Comparison of ENCODE assay signal across 8 cellular contexts in the genomic region with DNA sequence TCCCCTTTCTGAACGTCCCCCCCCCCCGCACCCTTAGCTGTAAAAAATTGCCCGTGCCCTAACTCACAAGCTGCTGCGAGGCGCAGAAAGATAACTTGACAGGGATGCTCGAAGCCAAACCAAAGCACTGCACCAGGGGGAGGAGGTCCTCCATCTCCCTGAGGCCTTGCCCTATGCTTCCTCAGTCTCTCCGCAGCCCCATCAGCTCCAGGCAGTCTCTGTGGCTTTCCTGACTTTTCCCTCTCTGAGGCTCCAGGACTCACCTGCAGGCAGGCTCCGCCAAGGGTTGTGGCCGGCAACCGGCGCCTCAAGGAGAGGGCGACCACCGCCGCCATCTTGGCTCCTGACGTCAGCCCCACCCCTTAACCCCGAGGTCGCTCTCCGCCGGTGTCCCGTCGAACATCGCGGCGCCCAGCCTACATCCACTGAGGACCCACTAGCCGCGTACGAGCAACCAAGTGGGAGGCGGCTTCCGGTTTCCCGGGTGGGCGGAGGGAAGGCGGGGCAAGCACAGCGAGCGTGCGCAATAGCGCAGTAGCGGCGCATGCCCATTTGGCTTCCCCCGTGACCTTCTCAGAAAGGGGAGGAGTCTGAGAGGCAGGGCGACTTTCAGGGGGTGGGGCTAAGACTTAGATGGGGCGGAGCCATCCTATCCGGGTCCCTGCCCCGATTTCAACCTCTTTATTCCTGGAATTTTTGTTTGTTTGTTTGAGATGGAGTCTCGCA. TPM values are rescaled to one million over a fixed set of nuclear protein-coding genes. Genes with fewer than 3 reads are reported as not detected.
DNase-seq lines count a peak whose midpoint lies in the region; ATAC-seq, FAIRE-seq and TF ChIP-seq lines count a peak whose summit lies in the region.

Gene SDHB (minus strand): TSS at position 348 of the 726 bp plus-strand sequence. CDS start 13 bp downstream, at position 335.

- H3K9me3 ChIP-seq in adrenal gland (replicated peaks in 1 of 3): no peaks in the 10 kb centered on the region
- peaks cover 2% of the 10 kb centered on the region for H3K9me3 ChIP-seq in trophoblast cell (ENCODE audit: insufficient read depth, low read depth, low read length)
- H3K9me3 ChIP-seq in transverse colon: no peaks in the 10 kb centered on the region

- DNase-seq in GM12892 (ENCODE audit: insufficient read length) (peak; percentile 97), NCI-H146 (lab: John Stamatoyannopoulos, UW) (peak; percentile 96), T-helper 1 cell (peak; percentile 96 to 98 (median 97)), adrenal gland (peak; percentile 98 to 99 (median 99)), cardiac septum (ENCODE audit: low spot score) (peak; percentile 100), trophoblast cell (peak; percentile 97 to 99), transverse colon (peak; percentile 99)

- H3K27me3 ChIP-seq in adrenal gland: no peaks in the 10 kb centered on the region
- no peaks in the 10 kb centered on the region for H3K27me3 ChIP-seq in trophoblast cell (ENCODE audit: insufficient read depth, low read length)
- no peaks in the 10 kb centered on the region for H3K27me3 ChIP-seq in transverse colon

- peak within 1 kb of the TSS; percentile 55 for H2AK5ac ChIP-seq in trophoblast cell (ENCODE audit: low read length)

- H4K12ac ChIP-seq in trophoblast cell (ENCODE audit: low read depth, low read length): peak within 1 kb of the TSS; percentile 78

- H3K18ac ChIP-seq in trophoblast cell (ENCODE audit: low read length): peak within 1 kb of the TSS; percentile 82

- H3K4me3 ChIP-seq in adrenal gland (peak within 1 kb of the TSS; percentile 56 to 79 (median 62)), trophoblast cell (ENCODE audit: low read depth, low read length) (peak within 1 kb of the TSS; percentile 90), transverse colon (peak within 1 kb of the TSS; percentile 46 to 96 (median 61))

- peak; percentile 85 for TF ChIP-seq POLR2A in GM12892 (IDR thresholded peaks at IDR 0.05; ENCODE audit: low read depth, low read length)
- peak; percentile 89 to 99 for TF ChIP-seq POLR2A in adrenal gland (IDR thresholded peaks at IDR 0.05)
- TF ChIP-seq POLR2A in transverse colon (IDR thresholded peaks at IDR 0.05): peak; percentile 96

- H3K4me2 ChIP-seq in trophoblast cell (ENCODE audit: low read length): peak within 1 kb of the TSS; percentile 100

- H2BK5ac ChIP-seq in trophoblast cell (ENCODE audit: low read depth, low read length, poor library complexity): peak within 1 kb of the TSS; percentile 67

- peak within 1 kb of the TSS; percentile 70 for H2BK120ac ChIP-seq in trophoblast cell (ENCODE audit: insufficient read depth, low read length, poor library complexity)

- peaks cover 7% of the 10 kb centered on the region for H3K79me2 ChIP-seq in trophoblast cell (ENCODE audit: control insufficient read depth, insufficient read depth, low read length, poor library complexity)

- no peak for TF ChIP-seq CTCF in adrenal gland (IDR thresholded peaks at IDR 0.05)
- TF ChIP-seq CTCF in transverse colon (IDR thresholded peaks at IDR 0.05): no peak

- H3K4me1 ChIP-seq in adrenal gland (replicated peaks in 1 of 2): peaks cover 11 to 14% of the 10 kb centered on the region in 2 donors
- H3K4me1 ChIP-seq in trophoblast cell (ENCODE audit: control insufficient read depth in 1 of 2, insufficient read depth in 2 of 2, low read length in 2 of 2): peaks cover 0 to 7% of the 10 kb centered on the region in 2 experiments
- peaks cover 8 to 30% (median 15%) of the 10 kb centered on the region in 4 donors for H3K4me1 ChIP-seq in transverse colon

- no peak within 1 kb of the TSS for H2BK12ac ChIP-seq in trophoblast cell (ENCODE audit: low read length)

- H3K36me3 ChIP-seq in adrenal gland (replicated peaks in 1 of 2): peaks cover 0 to 15% of the 10 kb centered on the region in 2 donors
- H3K36me3 ChIP-seq in trophoblast cell (ENCODE audit: control insufficient read depth in 1 of 2, insufficient read depth in 2 of 2, low read length in 2 of 2): peaks cover 7 to 9% of the 10 kb centered on the region in 2 experiments
- peaks cover 0 to 8% (median 0%) of the 10 kb centered on the region in 4 donors for H3K36me3 ChIP-seq in transverse colon

- H3K4ac ChIP-seq in trophoblast cell (ENCODE audit: low read depth, low read length): peak within 1 kb of the TSS; percentile 99

- H3K23ac ChIP-seq in trophoblast cell (ENCODE audit: low read length): no peak within 1 kb of the TSS

- H4K8ac ChIP-seq in trophoblast cell (ENCODE audit: low read depth, low read length): peak within 1 kb of the TSS; percentile 95

- H3K9ac ChIP-seq in trophoblast cell (ENCODE audit: low read length): peak within 1 kb of the TSS; percentile 91

- intact Hi-C loops in adrenal gland (cut with DNase I) (loop anchor here in 1 of 2 donors (5.0 kb wide), 1 partner anchor 97 kb away; no protein-coding TSS in a partner anchor), cardiac septum (cut with DNase I) (loop anchor here (2.0 kb wide), 1 partner anchor 41 kb away; no protein-coding TSS in a partner anchor), transverse colon (cut with DNase I; ENCODE audit: low total_unique reads) (no loop called here)

- H3K14ac ChIP-seq in trophoblast cell (ENCODE audit: low read length): peak within 1 kb of the TSS; percentile 94

- FAIRE-seq in GM12892 (lab: Jason Lieb, UNC): peak; percentile 100

- H4K91ac ChIP-seq in trophoblast cell (ENCODE audit: low read depth, low read length): peak within 1 kb of the TSS; percentile 80

- H3K27ac ChIP-seq in adrenal gland: peak within 1 kb of the TSS in 4 of 5 donors; percentile 74 to 90 (median 86)
- peak within 1 kb of the TSS; percentile 74 for H3K27ac ChIP-seq in trophoblast cell (ENCODE audit: low read depth, low read length)
- H3K27ac ChIP-seq in transverse colon: peak within 1 kb of the TSS; percentile 89 to 95 (median 91)

- in situ Hi-C loops in transverse colon (cut with MboI; ENCODE audit: low pct_ligation_motif_present in 1 of 4, low pct_unique_long_range_greater_than_20kb in 1 of 4, low sequenced_read_pairs in 3 of 4): no loop called here

- H3K79me1 ChIP-seq in trophoblast cell (ENCODE audit: low read length): peaks cover 2% of the 10 kb centered on the region

- ATAC-seq in HG02852 (IDR thresholded peaks at IDR 0.05; ENCODE audit: unreplicated experiment): peak; percentile 97

- 0 to 5% (median 1%) methylated on average over 12 to 44 of the region's 44 CpGs for WGBS in adrenal gland, 4 donors
- WGBS in trophoblast cell (ENCODE audit: extremely low coverage, insufficient coverage, insufficient read length): no CpG with 5 or more reads among the region's 44 CpGs
- WGBS in transverse colon (ENCODE audit: low coverage in 1 of 2), 2 donors: 1% methylated on average over 33 of the region's 44 CpGs; no CpG with 5 or more reads in 1 of the 2 donors

- no peak for TF ChIP-seq EP300 in transverse colon (IDR thresholded peaks at IDR 0.05; ENCODE audit: low read depth)

- peak within 1 kb of the TSS; percentile 21 for H2AFZ ChIP-seq in trophoblast cell (ENCODE audit: insufficient read depth, low read length, poor library complexity)

RNA-seq across cellular contexts. Expression of gene SDHB, which starts in this region (rescaled TPM):
- 156 TPM for polyA plus RNA-seq in GM12892 (2012; ENCODE audit: missing spikeins)
- 100 to 1,000 TPM; 108 to 243 (median 152) TPM for total RNA-seq in adrenal gland
- polyA plus RNA-seq in adrenal gland: 100 to 1,000 TPM in 1 of 3 donors, 10 to 100 TPM in 2; 52.3 to 228 (median 64.9) TPM
- total RNA-seq in cardiac septum: 260 TPM
- polyA plus RNA-seq in trophoblast cell (2013): 101 and 104 TPM in 2 replicates
- 100 to 1,000 TPM in 3 of 4 donors, 10 to 100 TPM in 1; 98.7 to 266 (median 153) TPM for total RNA-seq in transverse colon

Comparison
In these comparisons a context has a peak if more than half of its experiments do, and no peak if none do; other contexts are left out.
1. Peak in every context shown above with its lines: DNase-seq, ATAC-seq, H3K4me3 ChIP-seq and H3K27ac ChIP-seq.